ENCODE assay signal across 1 cellular context in the genomic region with DNA sequence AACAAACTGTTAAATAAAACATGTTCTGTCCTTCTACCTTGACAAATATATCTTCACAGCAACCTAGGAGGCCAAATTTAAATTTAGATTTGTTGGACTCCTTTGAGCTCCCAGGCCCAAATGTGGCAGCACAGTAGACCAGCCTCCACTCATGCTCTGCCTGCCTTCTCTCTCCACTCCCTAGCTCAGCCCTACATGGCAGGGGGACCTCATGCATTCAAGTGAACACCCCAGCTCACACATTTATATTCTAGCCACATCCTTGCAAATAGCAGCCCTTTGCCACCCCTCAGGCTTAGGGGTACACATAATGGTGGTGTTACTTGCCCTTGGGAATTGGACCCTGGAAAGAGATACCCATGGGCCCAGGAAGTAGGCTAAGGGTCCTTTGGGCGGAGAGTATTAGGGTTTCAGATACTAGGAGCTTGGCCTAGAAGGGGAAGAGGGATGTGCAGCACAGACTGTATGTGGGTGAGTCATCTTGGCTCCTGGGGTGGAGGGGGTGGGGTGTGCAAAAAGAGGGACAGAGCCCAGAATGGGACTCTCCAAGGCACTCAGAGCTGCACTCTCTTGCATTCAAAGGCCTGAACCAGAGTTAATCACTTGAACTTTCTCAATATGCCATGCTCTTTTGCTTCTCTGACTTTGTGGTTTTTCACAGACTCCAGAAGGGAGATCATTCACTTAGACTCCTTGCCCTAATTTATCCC.
TF ChIP-seq lines count a peak whose summit lies in the region.

No MANE protein-coding gene starts in this region.

TF ChIP-seq in HepG2, 621 proteins besides CTCF, POLR2A, EP300 and RAD21 (continued from another document):
- TF ChIP-seq HNF1B (CRISPR knock-in tag; IDR thresholded peaks at IDR 0.05) (no peak), KDM1A (CRISPR knock-in tag; IDR thresholded peaks at IDR 0.05) (no peak), ZNF703 (CRISPR knock-in tag; IDR thresholded peaks at IDR 0.05; ENCODE audit: borderline replicate concordance) (no peak), ZNF292 (CRISPR knock-in tag; IDR thresholded peaks at IDR 0.05; ENCODE audit: borderline replicate concordance, low read depth) (no peak), IRX3 (CRISPR knock-in tag; IDR thresholded peaks at IDR 0.05; ENCODE audit: borderline replicate concordance, low read depth) (no peak)
- TF ChIP-seq, protein P1, sequence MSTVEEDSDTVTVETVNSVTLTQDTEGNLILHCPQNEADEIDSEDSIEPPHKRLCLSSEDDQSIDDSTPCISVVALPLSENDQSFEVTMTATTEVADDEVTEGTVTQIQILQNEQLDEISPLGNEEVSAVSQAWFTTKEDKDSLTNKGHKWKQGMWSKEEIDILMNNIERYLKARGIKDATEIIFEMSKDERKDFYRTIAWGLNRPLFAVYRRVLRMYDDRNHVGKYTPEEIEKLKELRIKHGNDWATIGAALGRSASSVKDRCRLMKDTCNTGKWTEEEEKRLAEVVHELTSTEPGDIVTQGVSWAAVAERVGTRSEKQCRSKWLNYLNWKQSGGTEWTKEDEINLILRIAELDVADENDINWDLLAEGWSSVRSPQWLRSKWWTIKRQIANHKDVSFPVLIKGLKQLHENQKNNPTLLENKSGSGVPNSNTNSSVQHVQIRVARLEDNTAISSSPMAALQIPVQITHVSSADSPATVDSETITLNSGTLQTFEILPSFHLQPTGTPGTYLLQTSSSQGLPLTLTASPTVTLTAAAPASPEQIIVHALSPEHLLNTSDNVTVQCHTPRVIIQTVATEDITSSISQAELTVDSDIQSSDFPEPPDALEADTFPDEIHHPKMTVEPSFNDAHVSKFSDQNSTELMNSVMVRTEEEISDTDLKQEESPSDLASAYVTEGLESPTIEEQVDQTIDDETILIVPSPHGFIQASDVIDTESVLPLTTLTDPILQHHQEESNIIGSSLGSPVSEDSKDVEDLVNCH (CRISPR knock-in tag; IDR thresholded peaks at IDR 0.05), result no peak
TF ChIP-seq in HepG2: peak in this region for 0.
